35 cellular contexts compared by ENCODE assay signal in the genomic region with DNA sequence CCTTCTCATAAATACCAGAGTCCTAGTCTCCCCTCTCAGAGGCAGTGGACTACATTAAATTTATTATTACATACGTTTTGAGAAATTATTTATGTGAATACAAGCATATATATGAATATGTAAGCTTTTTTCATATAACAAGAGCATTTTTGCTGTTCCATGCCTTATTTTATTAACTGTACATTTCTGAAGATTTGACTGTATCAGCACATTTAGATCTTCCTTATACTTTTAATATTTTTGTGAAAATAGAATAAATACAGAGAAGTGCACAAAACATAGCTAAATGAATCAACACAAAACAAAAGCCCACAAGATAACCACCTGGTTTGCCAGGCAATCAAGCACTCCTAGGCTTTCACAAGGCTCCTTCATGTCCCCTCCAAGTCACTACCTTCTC. TPM values are rescaled to one million over a fixed set of nuclear protein-coding genes. Genes with fewer than 3 reads are reported as not detected.
"Had no signal": no experiment of that assay in that cellular context is flagged by ENCODE, and none has a peak within 500 bp of the region (broad histone marks: within the 10 kb centered on the region; RNA-seq: fewer than 3 reads in every experiment).

No MANE protein-coding gene starts in this region.

- ATAC-seq: natural killer cell; psoas muscle; right cardiac atrium; sciatic nerve; stimulated activated naive B cell treated with anti-CD40 and anti-IgM and Interleukin-4, amounts not matched to agents 10 μg/mL and 1 μg/mL and 100 μg/mL, for 72 hours had no signal

- FAIRE-seq: urothelium cell line had no signal

- H3K4me3 Mint-ChIP-seq: natural killer cell; nephron; neural progenitor cell; stimulated activated naive B cell treated with anti-CD40 and anti-IgM and Interleukin-4, amounts not matched to agents 10 μg/mL and 1 μg/mL and 100 μg/mL, for 72 hours; stimulated activated naive CD8-positive, alpha-beta T cell treated with anti-CD3 and anti-CD28 coated beads, Interleukin-15, Interleukin-2, amounts not matched to agents 100 ng/mL and 50 ng/mL, for 24 hours had no signal

- H3K79me2 ChIP-seq: parathyroid adenoma had no signal

- H3K9me3 Mint-ChIP-seq: natural killer cell, neural progenitor cell had no signal

- H3K9ac ChIP-seq: neural progenitor cell, parathyroid adenoma had no signal

- H3K27ac Mint-ChIP-seq: natural killer cell; nephron; neural progenitor cell; progenitor cell of endocrine pancreas; stimulated activated naive B cell treated with anti-CD40 and anti-IgM and Interleukin-4, amounts not matched to agents 10 μg/mL and 1 μg/mL and 100 μg/mL, for 72 hours; stimulated activated naive CD8-positive, alpha-beta T cell treated with anti-CD3 and anti-CD28 coated beads, Interleukin-15, Interleukin-2, amounts not matched to agents 100 ng/mL and 50 ng/mL, for 24 hours had no signal

- DNase-seq: natural killer cell; occipital lobe; ovary; posterior cingulate gyrus; psoas muscle; right cardiac atrium; spleen; stimulated activated CD4-positive, alpha-beta T cell treated with anti-CD3 and anti-CD28 coated beads, Interleukin-12 subunit alpha, Interleukin-12 subunit beta, amount 100 ng/mL, for 4 hours; stimulated activated CD4-positive, alpha-beta T cell treated with anti-CD3 and anti-CD28 coated beads, Interleukin-1b, Interleukin-23, amount 100 ng/mL, for 48 hours; stimulated activated CD4-positive, alpha-beta T cell treated with anti-CD3 and anti-CD28 coated beads, Interleukin-4, amount 100 ng/mL, for 1 hour; stimulated activated CD4-positive, alpha-beta T cell treated with anti-CD3 and anti-CD28 coated beads, Interleukin-4, amount 100 ng/mL, for 4 hours; stimulated activated CD8-positive, alpha-beta memory T cell treated with anti-CD3 and anti-CD28 coated beads, Interleukin-4, amount 100 ng/mL, for 48 hours; stimulated activated naive B cell treated with anti-CD40 and anti-IgM and Interleukin-4, amounts not matched to agents 10 μg/mL and 1 μg/mL and 100 μg/mL, for 72 hours; stimulated activated naive CD4-positive, alpha-beta T cell treated with Interleukin-2 at 50 U/mL for 16 hours; stomach; thyroid gland; trophoblast cell; upper lobe of left lung had no signal

- H3K36me3 ChIP-seq: neural progenitor cell, ovary, spleen, stomach, thoracic aorta, thyroid gland, tibial nerve, upper lobe of left lung, vagina had no signal

- H3K4me3 ChIP-seq: neural progenitor cell, ovary, psoas muscle, skin epidermis, smooth muscle cell, spleen, stomach, thoracic aorta, thyroid gland, tibial nerve, upper lobe of left lung, vagina had no signal

- H2AFZ ChIP-seq: neural progenitor cell, parathyroid adenoma had no signal

- H3K27ac ChIP-seq: neural progenitor cell, ovary, parathyroid adenoma, psoas muscle, skin epidermis, spleen, stomach, thoracic aorta, thyroid gland, tibial nerve, upper lobe of left lung, vagina had no signal

- H3K27me3 Mint-ChIP-seq: progenitor cell of endocrine pancreas; stimulated activated naive CD8-positive, alpha-beta T cell treated with anti-CD3 and anti-CD28 coated beads, Interleukin-15, Interleukin-2, amounts not matched to agents 100 ng/mL and 50 ng/mL, for 24 hours had no signal

- H3K36me3 Mint-ChIP-seq: neural progenitor cell had no signal

- H3K4me1 ChIP-seq: neural progenitor cell, parathyroid adenoma, psoas muscle, spleen, tibial nerve, vagina had no signal

- H3K4me2 ChIP-seq: neural progenitor cell, smooth muscle cell had no signal

- H3K9me3 ChIP-seq: ovary, psoas muscle, stomach, thoracic aorta, thyroid gland, tibial nerve, upper lobe of left lung, vagina had no signal

- H3K27me3 ChIP-seq: neural progenitor cell, ovary, spleen, stomach, thyroid gland, tibial nerve, upper lobe of left lung, vagina had no signal

- H3K4me1 Mint-ChIP-seq: natural killer cell, neural progenitor cell had no signal

RNA-seq across cellular contexts. Expression of a gene that starts 27.8 kb away (rescaled TPM):
- total RNA-seq: occipital lobe, osteoblast, progenitor cell of endocrine pancreas, psoas muscle, right cardiac atrium, smooth muscle cell, subcutaneous adipose tissue, temporal lobe, thoracic aorta, thyroid gland, ureter, vagina had no signal
- polyA plus RNA-seq: neural cell, right cardiac atrium, smooth muscle cell had no signal
